Comparison of ENCODE assay signal across 8 cellular contexts in the genomic region with DNA sequence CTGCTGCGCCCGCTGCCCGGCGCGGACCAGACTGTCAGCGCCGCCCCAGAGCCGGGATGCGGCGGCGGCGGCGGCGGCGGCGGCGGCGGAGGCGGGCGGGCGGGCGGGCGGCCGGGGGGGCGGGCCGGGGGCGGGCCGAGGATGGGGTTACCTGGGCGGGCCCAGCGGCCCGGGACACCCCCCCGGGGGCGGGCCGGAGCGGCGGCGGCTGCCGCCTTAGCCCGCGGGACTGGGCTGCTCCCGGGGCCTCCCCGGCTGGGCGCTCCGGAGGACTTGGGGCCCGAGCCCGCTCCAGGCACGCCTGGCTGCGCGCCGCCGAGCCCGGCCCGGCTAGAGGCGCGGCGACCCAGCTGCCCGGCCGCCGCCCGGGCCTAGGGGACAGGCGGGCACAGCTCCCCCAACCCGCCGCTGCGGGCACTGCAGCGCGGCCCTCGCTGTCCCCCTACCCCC. TPM values are rescaled to one million over a fixed set of nuclear protein-coding genes. Genes with fewer than 3 reads are reported as not detected.
DNase-seq lines count a peak whose midpoint lies in the region; ATAC-seq and TF ChIP-seq lines count a peak whose summit lies in the region.

TSS of gene WNT4 (minus strand) at position 33 of the 450 bp plus-strand sequence. CDS start 175 bp downstream, outside the sequence.

- no peaks in the 10 kb centered on the region for H4K20me1 ChIP-seq in neural cell (ENCODE audit: insufficient read depth)

- no peaks in the 10 kb centered on the region for H3K9me2 ChIP-seq in neural cell (ENCODE audit: insufficient read depth, low read length)

- POLR2A ChIA-PET in activated CD4-positive, alpha-beta memory T cell treated with anti-CD3 and anti-CD28 coated beads for 36 hours (lab: Charles Lee): no interaction called here

- no peak for TF ChIP-seq EP300 in neural cell (conservative IDR thresholded peaks at IDR 0.05; ENCODE audit: poor library complexity, severe bottlenecking)

- H3K79me2 ChIP-seq in neural cell (replicated peaks; ENCODE audit: insufficient read depth, low read length): no peaks in the 10 kb centered on the region

- ATAC-seq in HG02678 (IDR thresholded peaks at IDR 0.05; ENCODE audit: unreplicated experiment) (peak; percentile 52), GM18909 (IDR thresholded peaks at IDR 0.05; ENCODE audit: poor library complexity, unreplicated experiment) (no peak)

- no peaks in the 10 kb centered on the region for H3K9me3 Mint-ChIP-seq in activated CD4-positive, alpha-beta memory T cell treated with anti-CD3 and anti-CD28 coated beads for 36 hours

- intact Hi-C loops in activated CD4-positive, alpha-beta memory T cell treated with anti-CD3 and anti-CD28 coated beads for 36 hours (cut with micrococcal nuclease): no loop called here

- H3K4me3 Mint-ChIP-seq in activated CD4-positive, alpha-beta memory T cell treated with anti-CD3 and anti-CD28 coated beads for 36 hours: peak within 1 kb of the TSS; percentile 29

- H3K27me3 ChIP-seq in neural cell (ENCODE audit: insufficient read depth, low read depth, low read length): peaks cover 23% of the 10 kb centered on the region

- H3K27ac Mint-ChIP-seq in activated CD4-positive, alpha-beta memory T cell treated with anti-CD3 and anti-CD28 coated beads for 36 hours: no peak within 1 kb of the TSS

- peak within 1 kb of the TSS; percentile 85 for H3K27ac ChIP-seq in neural cell (ENCODE audit: low read length)

- H3F3A ChIP-seq in neural cell (ENCODE audit: insufficient read depth, low read length, poor library complexity, severe bottlenecking): no peaks in the 10 kb centered on the region

- DNase-seq in Daoy (ENCODE audit: low read depth) (peak; percentile 58), fibroblast of villous mesenchyme (ENCODE audit: low read depth) (peak; percentile 22), SIG-M5 (lab: John Stamatoyannopoulos, UW) (no peak), NK-92 (lab: John Stamatoyannopoulos, UW; ENCODE audit: unreplicated experiment) (no peak)
- DNase-seq in activated CD4-positive, alpha-beta memory T cell treated with anti-CD3 and anti-CD28 coated beads for 36 hours: peak; percentile 27

- TF ChIP-seq RAD21 in neural cell (conservative IDR thresholded peaks at IDR 0.05): no peak

- no peak within 1 kb of the TSS for H2AFZ ChIP-seq in neural cell (ENCODE audit: low read depth, low read length)

- H3K9me3 ChIP-seq in neural cell (ENCODE audit: low read length): no peaks in the 10 kb centered on the region

- peak within 1 kb of the TSS; percentile 76 for H3K9ac ChIP-seq in neural cell (ENCODE audit: low read length)

- peaks cover 50% of the 10 kb centered on the region for H3K27me3 Mint-ChIP-seq in activated CD4-positive, alpha-beta memory T cell treated with anti-CD3 and anti-CD28 coated beads for 36 hours

- peak within 1 kb of the TSS; percentile 97 for H3K4me2 ChIP-seq in neural cell (ENCODE audit: low read length)

- no peaks in the 10 kb centered on the region for H3K36me3 Mint-ChIP-seq in activated CD4-positive, alpha-beta memory T cell treated with anti-CD3 and anti-CD28 coated beads for 36 hours

- CTCF ChIA-PET in activated CD4-positive, alpha-beta memory T cell treated with anti-CD3 and anti-CD28 coated beads for 36 hours (lab: Charles Lee): interaction anchor here (1.0 kb wide), 1 partner anchor 499 kb away, joined by 3 read pairs; no protein-coding TSS in a partner anchor

- H3K36me3 ChIP-seq in neural cell (ENCODE audit: insufficient read depth, low read length): no peaks in the 10 kb centered on the region

- TF ChIP-seq CTCF in fibroblast of villous mesenchyme (IDR thresholded peaks at IDR 0.05; ENCODE audit: insufficient read depth, low read depth, low read length) (no peak), neural cell (IDR thresholded peaks at IDR 0.05; ENCODE audit: poor library complexity, severe bottlenecking) (peak; percentile 37)

- peaks cover 6% of the 10 kb centered on the region for H3K4me1 Mint-ChIP-seq in activated CD4-positive, alpha-beta memory T cell treated with anti-CD3 and anti-CD28 coated beads for 36 hours (ENCODE audit: low read depth)

- peak within 1 kb of the TSS; percentile 39 for H3K4me3 ChIP-seq in fibroblast of villous mesenchyme (ENCODE audit: low read depth, low read length)
- peak within 1 kb of the TSS; percentile 79 for H3K4me3 ChIP-seq in neural cell (ENCODE audit: low read length)

TF ChIP-seq in neural cell, 6 proteins besides CTCF, POLR2A, EP300 and RAD21:
- TF ChIP-seq POLR2AphosphoS5 (IDR thresholded peaks at IDR 0.05) (peak; percentile 21), TAF1 (IDR thresholded peaks at IDR 0.05; ENCODE audit: low read depth) (no peak)

RNA-seq across cellular contexts. Expression of gene WNT4, which starts in this region (rescaled TPM):
- total RNA-seq in Daoy (2014; rRNA removed; shearing (Covaris generic)): 0.29 TPM in 1 of 2 replicates, not detected in the other
- not detected for total RNA-seq in activated CD4-positive, alpha-beta memory T cell treated with anti-CD3 and anti-CD28 coated beads for 36 hours
- 0.43 and 0.64 TPM in 2 replicates for total RNA-seq in fibroblast of villous mesenchyme
- polyA plus RNA-seq in neural cell: 5.1 and 6.0 TPM in 2 replicates
- 6.3 and 11.5 TPM in 2 replicates for polyA minus RNA-seq in neural cell

Comparison
In these comparisons a context has a peak if more than half of its experiments do, and no peak if none do; other contexts are left out.
1. Peak in DNase-seq in Daoy; RNA of the gene not detected or under 1 TPM.
2. Peak in DNase-seq in activated CD4-positive, alpha-beta memory T cell treated with anti-CD3 and anti-CD28 coated beads for 36 hours; RNA of the gene not detected or under 1 TPM.
3. Peak in DNase-seq and H3K4me3 ChIP-seq in fibroblast of villous mesenchyme; RNA of the gene not detected or under 1 TPM.